ENCODE assay signal across 20 cellular contexts in genomic region chr18:51417643-51418483, GRCh38.
"Had no signal": no experiment of that assay in that cellular context is flagged by ENCODE, and none has a peak within 500 bp of the region (broad histone marks: within the 10 kb centered on the region; RNA-seq: fewer than 3 reads in every experiment).

No MANE protein-coding gene starts in this region.

- H3K9me3 ChIP-seq: esophagus squamous epithelium, lower lobe of right lung, suprapubic skin had no signal

- ATAC-seq: activated CD8-positive, alpha-beta T cell treated with anti-CD3 and anti-CD28 coated beads for 36 hours; activated T-cell treated with anti-CD3 and anti-CD28 coated beads, Interleukin-2, amount 50 U/mL, for 72 hours; left cardiac atrium; lower lobe of right lung; stimulated activated naive CD8-positive, alpha-beta T cell treated with anti-CD3 and anti-CD28 coated beads, Interleukin-15, Interleukin-2, amounts not matched to agents 100 U/mL and 50 U/mL, for 24 hours had no signal

- H3K27ac Mint-ChIP-seq: activated CD8-positive, alpha-beta T cell treated with anti-CD3 and anti-CD28 coated beads for 36 hours; activated naive CD8-positive, alpha-beta T cell treated with anti-CD3 and anti-CD28 coated beads, Interleukin-2, amount 10 ng/mL, durations not matched to agents 7 days and 5 days; activated T-cell treated with anti-CD3 and anti-CD28 coated beads, Interleukin-2, amount 50 U/mL, for 72 hours; immature natural killer cell; naive B cell; type B pancreatic cell had no signal

- H3K4me3 Mint-ChIP-seq: activated CD8-positive, alpha-beta T cell treated with anti-CD3 and anti-CD28 coated beads for 36 hours; activated naive CD8-positive, alpha-beta T cell treated with anti-CD3 and anti-CD28 coated beads, Interleukin-2, amount 10 ng/mL, durations not matched to agents 7 days and 5 days; activated T-cell treated with anti-CD3 and anti-CD28 coated beads, Interleukin-2, amount 50 U/mL, for 72 hours; immature natural killer cell; naive B cell; type B pancreatic cell had no signal

- H3K4me3 ChIP-seq: esophagus squamous epithelium, lower lobe of right lung, suprapubic skin had no signal

- H3K27me3 Mint-ChIP-seq: type B pancreatic cell had no signal

- H3K4me1 Mint-ChIP-seq: activated naive CD8-positive, alpha-beta T cell treated with anti-CD3 and anti-CD28 coated beads, Interleukin-2, amount 10 ng/mL, durations not matched to agents 7 days and 5 days; immature natural killer cell; naive B cell had no signal

- H3K27me3 ChIP-seq: esophagus squamous epithelium, suprapubic skin had no signal

- H2AFZ ChIP-seq: parathyroid adenoma had no signal

- H3K9me3 Mint-ChIP-seq: activated CD8-positive, alpha-beta T cell treated with anti-CD3 and anti-CD28 coated beads for 36 hours; activated naive CD8-positive, alpha-beta T cell treated with anti-CD3 and anti-CD28 coated beads, Interleukin-2, amount 10 ng/mL, durations not matched to agents 7 days and 5 days; activated T-cell treated with anti-CD3 and anti-CD28 coated beads, Interleukin-2, amount 50 U/mL, for 72 hours; immature natural killer cell; naive B cell had no signal

- H3K79me2 ChIP-seq: parathyroid adenoma had no signal

- H3K9ac ChIP-seq: parathyroid adenoma had no signal

- H3K27ac ChIP-seq: esophagus squamous epithelium, lower lobe of right lung, parathyroid adenoma, suprapubic skin, VCaP had no signal

- DNase-seq: activated CD4-positive, alpha-beta T cell treated with anti-CD3 and anti-CD28 coated beads for 4 hours; activated CD8-positive, alpha-beta memory T cell treated with anti-CD3 and anti-CD28 coated beads, Interleukin-2, amount 50 U/mL, for 4 hours; activated CD8-positive, alpha-beta T cell treated with anti-CD3 and anti-CD28 coated beads for 36 hours; activated naive CD8-positive, alpha-beta T cell treated with anti-CD3 and anti-CD28 coated beads, Interleukin-2, amount 10 ng/mL, durations not matched to agents 7 days and 5 days; activated T-cell treated with anti-CD3 and anti-CD28 coated beads, Interleukin-2, amount 50 U/mL, for 72 hours; aorta; esophagus squamous epithelium; foreskin fibroblast; head of caudate nucleus; immature natural killer cell; left cardiac atrium; lower lobe of right lung; naive B cell; stimulated activated CD4-positive, alpha-beta T cell treated with anti-CD3 and anti-CD28 coated beads, Interleukin-4, amount 100 ng/mL, for 1 hour; stimulated activated CD8-positive, alpha-beta memory T cell treated with anti-CD3 and anti-CD28 coated beads, Interleukin-4, amount 100 ng/mL, for 48 hours; stimulated activated naive CD8-positive, alpha-beta T cell treated with anti-CD3 and anti-CD28 coated beads, Interleukin-15, Interleukin-2, amounts not matched to agents 100 U/mL and 50 U/mL, for 24 hours had no signal

- H3K4me1 ChIP-seq: esophagus squamous epithelium, lower lobe of right lung, parathyroid adenoma, suprapubic skin had no signal

- H3K36me3 Mint-ChIP-seq: activated naive CD8-positive, alpha-beta T cell treated with anti-CD3 and anti-CD28 coated beads, Interleukin-2, amount 10 ng/mL, durations not matched to agents 7 days and 5 days; immature natural killer cell; naive B cell; type B pancreatic cell had no signal

- H3K36me3 ChIP-seq: esophagus squamous epithelium, lower lobe of right lung, suprapubic skin had no signal
